Comparison of ENCODE assay signal across 9 cellular contexts in the genomic region with DNA sequence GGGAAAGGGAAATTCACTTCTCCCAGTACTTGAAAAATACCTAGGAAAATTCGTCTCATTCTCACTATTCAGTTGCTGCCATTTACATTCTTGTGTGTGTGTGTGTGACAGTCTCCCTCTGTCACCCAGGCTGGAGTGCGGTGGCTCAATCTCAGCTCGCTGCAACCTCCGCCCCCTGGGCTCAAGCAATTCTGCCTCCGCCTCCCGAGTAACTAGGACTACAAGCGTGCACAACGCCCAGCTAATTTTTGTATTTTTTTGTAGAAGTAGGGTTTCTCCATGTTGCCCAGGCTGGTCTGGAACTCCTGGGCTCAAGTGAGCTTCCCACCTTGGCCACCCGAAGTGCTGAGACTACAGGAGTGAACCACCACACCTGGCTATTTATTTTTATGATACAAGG. TPM values are rescaled to one million over a fixed set of nuclear protein-coding genes. Genes with fewer than 3 reads are reported as not detected.
DNase-seq lines count a peak whose midpoint lies in the region; ATAC-seq, FAIRE-seq and TF ChIP-seq lines count a peak whose summit lies in the region.
"Had no signal": no experiment of that assay in that cellular context is flagged by ENCODE, and none has a peak within 500 bp of the region (broad histone marks: within the 10 kb centered on the region; RNA-seq: fewer than 3 reads in every experiment).

No MANE protein-coding gene starts in this region.

- DNase-seq in HFF-Myc (ENCODE audit: extremely low read depth, low read depth) (no peak), K562 (ENCODE audit: extremely low read depth in 1 of 4, low spot score in 3 of 4) (no peak), HUDEP-2 (lab: John Stamatoyannopoulos, UW; ENCODE audit: unreplicated experiment in 76 of 76) (no peak), kidney tubule cell (ENCODE audit: low spot score) (no peak)
- DNase-seq: activated CD8-positive, alpha-beta memory T cell treated with anti-CD3 and anti-CD28 coated beads for 24 hours had no signal

- H3K79me2 ChIP-seq in K562 (ENCODE audit: control insufficient read depth, insufficient read depth, low read length), result peaks cover 13% of the 10 kb centered on the region

- 49% methylated on average over 9 of the region's 9 CpGs for WGBS in K562 (ENCODE audit: insufficient coverage, low coverage, missing lambda C conversion rate)
- 84 to 91% methylated on average over 6 to 7 of the region's 9 CpGs for WGBS in mesodermal cell (ENCODE audit: insufficient coverage in 2 of 2), 2 experiments

- no peak for TF ChIP-seq RAD21 in K562 (CRISPR knock-in tag; conservative IDR thresholded peaks at IDR 0.05 in 1 of 2, IDR thresholded peaks at IDR 0.05 in 1 of 2)

- peak overlapping the region in 1 of 2 experiments; percentile 73; a peak in 1 of 4 replicates for H3K9ac ChIP-seq in K562 (ENCODE audit: insufficient read depth in 1 of 2, low read depth in 2 of 2, low read length in 2 of 2)

- CTCF ChIA-PET in K562 (lab: Yijun Ruan, JAX; ENCODE audit: low intra/inter-chr PET ratio), result no interaction called here

- H3K4me1 ChIP-seq in K562 (replicated peaks in 1 of 2; ENCODE audit: control insufficient read depth in 2 of 2, insufficient read depth in 2 of 2, low read length in 2 of 2) (peaks cover 3 to 16% of the 10 kb centered on the region in 2 experiments; a peak in 4 of 5 replicates), mesodermal cell (ENCODE audit: control insufficient read depth, insufficient read depth, low read length, poor library complexity, severe bottlenecking) (peaks cover 8% of the 10 kb centered on the region)

- no peaks in the 10 kb centered on the region for H4K20me1 ChIP-seq in K562 (replicated peaks; ENCODE audit: control insufficient read depth, insufficient read depth, low read length)

- no peaks in the 10 kb centered on the region for H3K27me3 ChIP-seq in K562 (ENCODE audit: control insufficient read depth in 2 of 2, insufficient read depth in 2 of 2, low read length in 2 of 2)

- in situ Hi-C loops in K562 (cut with MboI), result no loop called here

- POLR2A ChIA-PET in K562 (lab: Yijun Ruan, JAX), result interaction anchor here (0.7 to 6.1 kb wide), 10 partner anchors 9 to 303 kb away, joined by 3 to 51 read pairs (median 5); a partner anchor contains a TSS

- no peaks in the 10 kb centered on the region for H3K9me1 ChIP-seq in K562 (ENCODE audit: control insufficient read depth, insufficient read depth, low read length)

- TF ChIP-seq EP300 in K562 (IDR thresholded peaks at IDR 0.05; ENCODE audit: low read length), result no peak

- peak overlapping the region; percentile 93 for H3K4me2 ChIP-seq in K562 (ENCODE audit: insufficient read depth, low read length)

- ATAC-seq in K562 (no peak), GM21447 (IDR thresholded peaks at IDR 0.05; ENCODE audit: unreplicated experiment) (no peak), GM19035 (IDR thresholded peaks at IDR 0.05; ENCODE audit: unreplicated experiment) (no peak)

- H3K36me3 ChIP-seq in K562 (ENCODE audit: control insufficient read depth, insufficient read depth, low read length), result peaks cover 42% of the 10 kb centered on the region
- peaks cover 40% of the 10 kb centered on the region for H3K36me3 ChIP-seq in mesodermal cell (ENCODE audit: control insufficient read depth, insufficient read depth, low read length)

- no TSS peak for BruUV-seq in K562 (replicated peaks; lab: Mats Ljungman, UMichigan)

- no peak for TF ChIP-seq CTCF in 22Rv1 (IDR thresholded peaks at IDR 0.05)
- TF ChIP-seq CTCF in HFF-Myc (IDR thresholded peaks at IDR 0.05; ENCODE audit: low read depth, low read length, missing control alignments), result no peak
- TF ChIP-seq CTCF in K562 (IDR thresholded peaks at IDR 0.05 in 2 of 3, conservative IDR thresholded peaks at IDR 0.05 in 1 of 3; ENCODE audit: insufficient read depth in 2 of 3, low read depth in 1 of 3, low read length in 3 of 3), result no peak

- intact Hi-C loops in K562 (cut with micrococcal nuclease), result no loop called here

- no peak for FAIRE-seq in K562 (lab: Jason Lieb, UNC)

- peak overlapping the region; percentile 65 for H3K4me3 ChIP-seq in HFF-Myc (replicated peaks; ENCODE audit: low read depth, low read length)
- H3K4me3 ChIP-seq in K562, result peak overlapping the region; percentile 98; the same call in 1 of the 2 replicates
- H3K4me3 ChIP-seq in mesodermal cell (ENCODE audit: extremely low read depth, insufficient read depth, low read length, poor library complexity, severe bottlenecking), result peak overlapping the region; percentile 78

- TF ChIP-seq POLR2A in K562 (conservative IDR thresholded peaks at IDR 0.05), result no peak

- H3K9me3 ChIP-seq in K562 (replicated peaks; ENCODE audit: control insufficient read depth, insufficient read depth, low read depth, low read length) (no peaks in the 10 kb centered on the region), mesodermal cell (ENCODE audit: control insufficient read depth, low read length) (no peaks in the 10 kb centered on the region)

- H2AFZ ChIP-seq in K562 (ENCODE audit: low read depth, low read length), result no peak overlapping the region

- H3K27ac ChIP-seq in 22Rv1, result peak overlapping the region; percentile 89
- H3K27ac ChIP-seq in K562 (ENCODE audit: extremely low read depth, low read depth, low read length), result no peak overlapping the region
- H3K27ac ChIP-seq in mesodermal cell (ENCODE audit: low read depth, low read length, severe bottlenecking), result no peak overlapping the region

RNA-seq across cellular contexts. Expression of a gene that starts 1.2 kb away (rescaled TPM):
- 8.7 and 14.0 TPM in 2 replicates for total RNA-seq in K562 (2011; cell fraction: chromatin; rRNA removed; ENCODE audit: low replicate concordance)
- total RNA-seq in K562 (2011; cell fraction: nucleolus; rRNA removed), result 14.8 and 16.6 TPM in 2 replicates
- total RNA-seq in K562 (2011; cell fraction: nucleoplasm; rRNA removed), result 14.4 and 14.7 TPM in 2 replicates
- total RNA-seq in K562 (2014; rRNA removed) (36.0 and 36.7 TPM in 2 replicates), K562 (2014; rRNA removed; fragmentation: Illumina TruSeq; extraction: Trizol) (26.5 and 27.8 TPM in 2 replicates), K562 (2015; rRNA removed; fragmentation: Illumina TruSeq; extraction: Trizol) (31.3 and 32.3 TPM in 2 replicates), K562 (2021) (24.6 and 26.6 TPM in 2 replicates)
- polyA plus RNA-seq in K562 (2011; rRNA removed) (32.8 and 36.8 TPM in 2 replicates), K562 (2014; fragmentation: Illumina TruSeq; extraction: Trizol) (33.5 and 42.4 TPM in 2 replicates), K562 (2014; fragmentation: Nextera tagmentation; extraction: Ambion mirVana) (10 to 100 TPM; 11.2 to 15.8 TPM), K562 (2014; rRNA removed) (42.4 and 43.9 TPM in 2 replicates)
- polyA plus RNA-seq in K562 (2011; cell fraction: cytosol; rRNA removed), result 36.0 and 39.1 TPM in 2 replicates
- polyA plus RNA-seq in K562 (2011; cell fraction: nucleus; rRNA removed), result 25.2 and 27.6 TPM in 2 replicates
- 28.4 and 30.6 TPM in 2 replicates for polyA plus RNA-seq in K562 (2012)
- polyA minus RNA-seq in K562 (2011; rRNA and poly(A)+ RNA removed), result 10.2 and 10.5 TPM in 2 replicates
- 3.1 and 9.0 TPM in 2 replicates for polyA minus RNA-seq in K562 (2011; cell fraction: cytosol; rRNA and poly(A)+ RNA removed)
- polyA minus RNA-seq in K562 (2011; cell fraction: nucleus; rRNA and poly(A)+ RNA removed), result 5.9 and 8.8 TPM in 2 replicates
- 33.3 TPM for polyA plus RNA-seq in mesodermal cell (2013, experiment 1 of 2)
- 32.8 TPM for polyA plus RNA-seq in mesodermal cell (2013, experiment 2 of 2)

RNA-seq across cellular contexts. Expression of a gene that starts 11.1 kb away (rescaled TPM):
- total RNA-seq in K562 (2011; cell fraction: chromatin; rRNA removed; ENCODE audit: low replicate concordance), result 167 and 217 TPM in 2 replicates
- 160 TPM in 2 replicates for total RNA-seq in K562 (2011; cell fraction: nucleolus; rRNA removed)
- total RNA-seq in K562 (2011; cell fraction: nucleoplasm; rRNA removed), result 148 and 169 TPM in 2 replicates
- total RNA-seq in K562 (2014; rRNA removed) (282 and 331 TPM in 2 replicates), K562 (2014; rRNA removed; fragmentation: Illumina TruSeq; extraction: Trizol) (474 and 498 TPM in 2 replicates), K562 (2015; rRNA removed; fragmentation: Illumina TruSeq; extraction: Trizol) (482 and 491 TPM in 2 replicates), K562 (2021) (313 and 315 TPM in 2 replicates)
- polyA plus RNA-seq in K562 (2011; rRNA removed) (632 and 726 TPM in 2 replicates), K562 (2014; fragmentation: Illumina TruSeq; extraction: Trizol) (544 and 664 TPM in 2 replicates), K562 (2014; fragmentation: Nextera tagmentation; extraction: Ambion mirVana) (100 to 1,000 TPM; 459 to 642 TPM), K562 (2014; rRNA removed) (305 and 356 TPM in 2 replicates)
- polyA plus RNA-seq in K562 (2011; cell fraction: cytosol; rRNA removed), result 415 and 502 TPM in 2 replicates
- polyA plus RNA-seq in K562 (2011; cell fraction: nucleus; rRNA removed), result 264 and 364 TPM in 2 replicates
- 325 and 353 TPM in 2 replicates for polyA plus RNA-seq in K562 (2012)
- polyA minus RNA-seq in K562 (2011; rRNA and poly(A)+ RNA removed), result 480 and 562 TPM in 2 replicates
- polyA minus RNA-seq in K562 (2011; cell fraction: cytosol; rRNA and poly(A)+ RNA removed), result 157 and 219 TPM in 2 replicates
- polyA minus RNA-seq in K562 (2011; cell fraction: nucleus; rRNA and poly(A)+ RNA removed), result 57.8 and 119 TPM in 2 replicates
- polyA plus RNA-seq in mesodermal cell (2013, experiment 1 of 2), result 369 TPM
- 367 TPM for polyA plus RNA-seq in mesodermal cell (2013, experiment 2 of 2)

RNA-seq across cellular contexts. Expression of a gene that starts 18.8 kb away (rescaled TPM):
- 0.58 TPM in 1 of 2 replicates, not detected in the other for total RNA-seq in K562 (2011; cell fraction: chromatin; rRNA removed; ENCODE audit: low replicate concordance)
- 0.13 and 0.17 TPM in 2 replicates for total RNA-seq in K562 (2011; cell fraction: nucleolus; rRNA removed)
- not detected in 2 replicates for total RNA-seq in K562 (2011; cell fraction: nucleoplasm; rRNA removed)
- total RNA-seq in K562 (2014; rRNA removed), result 0.05 TPM in 1 of 2 replicates, not detected in the other
- total RNA-seq in K562 (2014; rRNA removed; fragmentation: Illumina TruSeq; extraction: Trizol), result not detected in 2 replicates
- not detected in 2 replicates for total RNA-seq in K562 (2015; rRNA removed; fragmentation: Illumina TruSeq; extraction: Trizol)
- total RNA-seq in K562 (2021), result 0.04 and 0.16 TPM in 2 replicates
- 0.06 TPM in 1 of 2 replicates, not detected in the other for polyA plus RNA-seq in K562 (2011; rRNA removed)
- polyA plus RNA-seq in K562 (2011; cell fraction: cytosol; rRNA removed), result 0.12 TPM in 1 of 2 replicates, not detected in the other
- 0.06 and 0.26 TPM in 2 replicates for polyA plus RNA-seq in K562 (2011; cell fraction: nucleus; rRNA removed)
- polyA plus RNA-seq in K562 (2012), result 0.01 and 0.03 TPM in 2 replicates
- not detected in 2 replicates for polyA plus RNA-seq in K562 (2014; fragmentation: Illumina TruSeq; extraction: Trizol)
- polyA plus RNA-seq in K562 (2014; fragmentation: Nextera tagmentation; extraction: Ambion mirVana), result not detected
- polyA plus RNA-seq in K562 (2014; rRNA removed), result not detected in 2 replicates
- polyA minus RNA-seq in K562 (2011; rRNA and poly(A)+ RNA removed), result not detected in 2 replicates
- 0.48 and 1.6 TPM in 2 replicates for polyA minus RNA-seq in K562 (2011; cell fraction: cytosol; rRNA and poly(A)+ RNA removed)
- 0.13 TPM in 1 of 2 replicates, not detected in the other for polyA minus RNA-seq in K562 (2011; cell fraction: nucleus; rRNA and poly(A)+ RNA removed)
- 7.4 TPM for polyA plus RNA-seq in mesodermal cell (2013, experiment 1 of 2)
- 5.7 TPM for polyA plus RNA-seq in mesodermal cell (2013, experiment 2 of 2)

RNA-seq across cellular contexts. Expression of a gene that starts 25.8 kb away (rescaled TPM):
- total RNA-seq in K562 (2011; cell fraction: chromatin; rRNA removed; ENCODE audit: low replicate concordance), result 128 and 182 TPM in 2 replicates
- total RNA-seq in K562 (2011; cell fraction: nucleolus; rRNA removed), result 86.2 and 96.9 TPM in 2 replicates
- total RNA-seq in K562 (2011; cell fraction: nucleoplasm; rRNA removed), result 171 and 245 TPM in 2 replicates
- total RNA-seq in K562 (2014; rRNA removed) (60.8 and 75.6 TPM in 2 replicates), K562 (2014; rRNA removed; fragmentation: Illumina TruSeq; extraction: Trizol) (53.0 and 54.8 TPM in 2 replicates), K562 (2015; rRNA removed; fragmentation: Illumina TruSeq; extraction: Trizol) (57.2 and 60.4 TPM in 2 replicates), K562 (2021) (79.2 and 79.6 TPM in 2 replicates)
- polyA plus RNA-seq in K562 (2011; rRNA removed) (82.7 and 91.8 TPM in 2 replicates), K562 (2014; fragmentation: Illumina TruSeq; extraction: Trizol) (68.2 and 68.3 TPM in 2 replicates), K562 (2014; fragmentation: Nextera tagmentation; extraction: Ambion mirVana) (10 to 100 TPM; 10.2 to 10.3 TPM), K562 (2014; rRNA removed) (87.8 and 94.0 TPM in 2 replicates)
- polyA plus RNA-seq in K562 (2011; cell fraction: cytosol; rRNA removed), result 56.0 and 71.7 TPM in 2 replicates
- polyA plus RNA-seq in K562 (2011; cell fraction: nucleus; rRNA removed), result 78.6 and 81.6 TPM in 2 replicates
- polyA plus RNA-seq in K562 (2012), result 59.7 and 63.1 TPM in 2 replicates
- 67.2 and 81.2 TPM in 2 replicates for polyA minus RNA-seq in K562 (2011; rRNA and poly(A)+ RNA removed)
- polyA minus RNA-seq in K562 (2011; cell fraction: cytosol; rRNA and poly(A)+ RNA removed), result 25.4 and 25.8 TPM in 2 replicates
- polyA minus RNA-seq in K562 (2011; cell fraction: nucleus; rRNA and poly(A)+ RNA removed), result 61.4 and 84.9 TPM in 2 replicates
- polyA plus RNA-seq in mesodermal cell (2013, experiment 1 of 2), result 79.0 TPM
- 77.6 TPM for polyA plus RNA-seq in mesodermal cell (2013, experiment 2 of 2)

RNA-seq across cellular contexts. Expression of a gene that starts 31.4 kb away (rescaled TPM):
- 3.4 and 6.9 TPM in 2 replicates for total RNA-seq in K562 (2011; cell fraction: chromatin; rRNA removed; ENCODE audit: low replicate concordance)
- 4.8 and 6.3 TPM in 2 replicates for total RNA-seq in K562 (2011; cell fraction: nucleolus; rRNA removed)
- total RNA-seq in K562 (2011; cell fraction: nucleoplasm; rRNA removed), result 5.9 and 8.4 TPM in 2 replicates
- total RNA-seq in K562 (2014; rRNA removed), result 16.1 and 22.4 TPM in 2 replicates
- 4.6 and 5.7 TPM in 2 replicates for total RNA-seq in K562 (2014; rRNA removed; fragmentation: Illumina TruSeq; extraction: Trizol)
- 7.9 TPM in 2 replicates for total RNA-seq in K562 (2015; rRNA removed; fragmentation: Illumina TruSeq; extraction: Trizol)
- 12.7 and 14.1 TPM in 2 replicates for total RNA-seq in K562 (2021)
- polyA plus RNA-seq in K562 (2011; rRNA removed), result 27.3 and 30.1 TPM in 2 replicates
- 46.4 and 48.5 TPM in 2 replicates for polyA plus RNA-seq in K562 (2011; cell fraction: cytosol; rRNA removed)
- 10.6 and 11.0 TPM in 2 replicates for polyA plus RNA-seq in K562 (2011; cell fraction: nucleus; rRNA removed)
- polyA plus RNA-seq in K562 (2012), result 27.9 and 39.5 TPM in 2 replicates
- polyA plus RNA-seq in K562 (2014; fragmentation: Illumina TruSeq; extraction: Trizol), result 14.4 and 15.0 TPM in 2 replicates
- under 1 TPM; 0.44 to 0.53 TPM for polyA plus RNA-seq in K562 (2014; fragmentation: Nextera tagmentation; extraction: Ambion mirVana)
- polyA plus RNA-seq in K562 (2014; rRNA removed), result 24.4 and 27.1 TPM in 2 replicates
- 12.5 and 25.6 TPM in 2 replicates for polyA minus RNA-seq in K562 (2011; rRNA and poly(A)+ RNA removed)
- polyA minus RNA-seq in K562 (2011; cell fraction: cytosol; rRNA and poly(A)+ RNA removed), result 11.0 and 12.5 TPM in 2 replicates
- polyA minus RNA-seq in K562 (2011; cell fraction: nucleus; rRNA and poly(A)+ RNA removed), result 2.2 and 4.4 TPM in 2 replicates
- 2.0 TPM for polyA plus RNA-seq in mesodermal cell (2013, experiment 1 of 2)
- 0.91 TPM for polyA plus RNA-seq in mesodermal cell (2013, experiment 2 of 2)
